ENCODE assay signal across 24 cellular contexts in genomic region chr3:132690040-132690439, GRCh38. TPM values are rescaled to one million over a fixed set of nuclear protein-coding genes. Genes with fewer than 3 reads are reported as not detected.
A peak's percentile ranks its signal among the peaks of the same experiment; 100 is the strongest.
DNase-seq lines count a peak whose midpoint lies in the region; ATAC-seq, FAIRE-seq and TF ChIP-seq lines count a peak whose summit lies in the region.
"Had no signal": no experiment of that assay in that cellular context is flagged by ENCODE, and none has a peak within 500 bp of the region (broad histone marks: within the 10 kb centered on the region; RNA-seq: fewer than 3 reads in every experiment).

No MANE protein-coding gene starts in this region.

- SMC1A ChIA-PET in GM12878 (lab: Charles Lee; ENCODE audit: uncharacterized antibody, unreplicated experiment): no interaction called here

- H3K27me3 ChIP-seq in cardiac muscle cell (no peaks in the 10 kb centered on the region), left ventricle myocardium inferior (ENCODE audit: low read depth) (no peaks in the 10 kb centered on the region), GM12878 (replicated peaks in 1 of 2; ENCODE audit: control insufficient read depth in 2 of 2, insufficient read depth in 2 of 2, low read length in 1 of 2) (no peaks in the 10 kb centered on the region)
- H3K27me3 ChIP-seq: BE2C, BLaER1 had no signal

- ATAC-seq in Right ventricle myocardium inferior (no peak), left cardiac atrium (no peak), GM12878 (no peak)

- H3K4me2 ChIP-seq in GM12878 (ENCODE audit: control insufficient read depth, insufficient read depth): no peak overlapping the region
- H3K4me2 ChIP-seq: BLaER1 had no signal

- CTCF ChIA-PET in GM12878 (lab: Yijun Ruan, JAX): no interaction called here

- BruUV-seq in GM12878 (replicated peaks; lab: Mats Ljungman, UMichigan): no TSS peak

- no peak for TF ChIP-seq RAD21 in GM12878 (IDR thresholded peaks at IDR 0.05; ENCODE audit: insufficient read depth, low read depth, low read length)

- RAD21 ChIA-PET in GM12878 (lab: Charles Lee; ENCODE audit: unreplicated experiment): interaction anchor here (1.4 kb wide), 1 partner anchor 25 kb away, joined by 3 read pairs; no protein-coding TSS in a partner anchor

- no peak for TF ChIP-seq POLR2A in GM12878 (IDR thresholded peaks at IDR 0.05; ENCODE audit: low read depth, low read length)

- H3K27ac ChIP-seq in cardiac muscle cell (peak overlapping the region; percentile 69), left ventricle myocardium inferior (replicated peaks) (peak overlapping the region; percentile 57), GM12878 (ENCODE audit: control insufficient read depth, insufficient read depth) (no peak overlapping the region)
- H3K27ac ChIP-seq: BLaER1 had no signal

- H3K9me3 ChIP-seq in cardiac muscle cell (ENCODE audit: low read depth): no peaks in the 10 kb centered on the region
- no peaks in the 10 kb centered on the region for H3K9me3 ChIP-seq in left ventricle myocardium inferior (replicated peaks)
- H3K9me3 ChIP-seq in GM12878 (replicated peaks; ENCODE audit: control insufficient read depth, insufficient read depth, low read length): no peaks in the 10 kb centered on the region
- H3K9me3 ChIP-seq: BE2C, BLaER1 had no signal

- H3K36me3 ChIP-seq in cardiac muscle cell (peaks cover 79% of the 10 kb centered on the region), left ventricle myocardium inferior (peaks cover 97% of the 10 kb centered on the region), GM12878 (ENCODE audit: control insufficient read depth in 2 of 2, insufficient read depth in 2 of 2, low read length in 1 of 2) (peaks cover 0 to 3% of the 10 kb centered on the region in 2 experiments; a peak in 2 of 4 replicates)

- POLR2A ChIA-PET in GM12878 (lab: Charles Lee): no interaction called here

- H3K9ac ChIP-seq in GM12878 (ENCODE audit: control insufficient read depth, insufficient read depth, low read length): no peak overlapping the region
- H3K9ac ChIP-seq: BLaER1 had no signal

- H3K4me1 ChIP-seq in cardiac muscle cell (ENCODE audit: low read depth): peaks cover 9% of the 10 kb centered on the region
- no peaks in the 10 kb centered on the region for H3K4me1 ChIP-seq in left ventricle myocardium inferior
- no peaks in the 10 kb centered on the region for H3K4me1 ChIP-seq in GM12878 (ENCODE audit: control insufficient read depth, insufficient read depth, low read length)
- H3K4me1 ChIP-seq: BLaER1 had no signal

- DNase-seq in cardiac muscle cell (ENCODE audit: low read depth in 1 of 2, low spot score in 1 of 2) (peak in 1 of 2 donors; percentile 3), Right ventricle myocardium inferior (ENCODE audit: missing footprints) (no peak), left ventricle myocardium inferior (no peak), left cardiac atrium (no peak), GM12878 (ENCODE audit: low read depth, low spot score) (no peak), NCI-H1105 (lab: John Stamatoyannopoulos, UW) (no peak)
- DNase-seq: 8988T; ACHN; BE2C; C1 segment of cervical spinal cord; CD4-positive, alpha-beta memory T cell; CD4-positive, CD25-positive, alpha-beta regulatory T cell; CD8-positive, alpha-beta memory T cell; COR-L47; DMS 273 treated with DMSO at 0.1 percent for 48 hours; DMS153; DMS53; DMS79; DND-41; EL; GDM1 had no signal

- TF ChIP-seq EP300 in GM12878 (IDR thresholded peaks at IDR 0.05; ENCODE audit: borderline replicate concordance in 1 of 2, control insufficient read depth in 1 of 2, low read depth in 2 of 2, low read length in 2 of 2): no peak

- FAIRE-seq in GM12878 (lab: Jason Lieb, UNC): peak; percentile 13
- FAIRE-seq: GM12891, GM19239 had no signal

- H4K20me1 ChIP-seq in GM12878 (ENCODE audit: control insufficient read depth, insufficient read depth): no peaks in the 10 kb centered on the region
- H4K20me1 ChIP-seq: BLaER1 had no signal

- H3K4me3 ChIP-seq in cardiac muscle cell: no peak overlapping the region
- H3K4me3 ChIP-seq in left ventricle myocardium inferior: no peak overlapping the region
- H3K4me3 ChIP-seq in GM12878: no peak overlapping the region
- H3K4me3 ChIP-seq: BLaER1 had no signal

- TF ChIP-seq CTCF in cardiac muscle cell (IDR thresholded peaks at IDR 0.05; ENCODE audit: low read depth, low read length) (no peak), left ventricle myocardium inferior (IDR thresholded peaks at IDR 0.05; ENCODE audit: borderline replicate concordance) (no peak), GM12878 (IDR thresholded peaks at IDR 0.05 in 2 of 3, conservative IDR thresholded peaks at IDR 0.05 in 1 of 3; ENCODE audit: control insufficient read depth in 2 of 3, extremely low read depth in 1 of 3, insufficient read depth in 1 of 3, low read depth in 3 of 3, low read length in 3 of 3) (no peak)

- no peaks in the 10 kb centered on the region for H3K79me2 ChIP-seq in GM12878 (ENCODE audit: control insufficient read depth, insufficient read depth, low read length)

- no peak overlapping the region for H2AFZ ChIP-seq in GM12878 (ENCODE audit: control insufficient read depth, low read depth, low read length)

- in situ Hi-C loops in GM12878 (cut with MboI): no loop called here

- intact Hi-C loops in Right ventricle myocardium inferior (cut with DNase I): no loop called here
- intact Hi-C loops in left ventricle myocardium inferior (cut with micrococcal nuclease): loop anchor here (10.0 kb wide), 1 partner anchor 185 kb away; no protein-coding TSS in a partner anchor
- intact Hi-C loops in left cardiac atrium (cut with DNase I): no loop called here
- intact Hi-C loops in GM12878 (cut with micrococcal nuclease; ENCODE audit: unreplicated experiment): no loop called here

- WGBS in GM12878 (ENCODE audit: insufficient coverage, insufficient replicate concordance, low lambda C conversion rate, missing lambda C conversion rate): 83% methylated on average over 4 of the region's 4 CpGs

RNA-seq across cellular contexts. Expression of gene UBA5, which starts 29.9 kb away (rescaled TPM):
- total RNA-seq in cardiac muscle cell: 54.7 and 107 TPM in 2 replicates
- polyA plus RNA-seq in cardiac muscle cell: 38.3 and 42.2 TPM in 2 replicates
- 36.0 TPM for total RNA-seq in Right ventricle myocardium inferior
- total RNA-seq in left ventricle myocardium inferior: 37.5 TPM
- total RNA-seq in left cardiac atrium: 10 to 100 TPM; 27.3 to 41.2 TPM
- 127 and 139 TPM in 2 replicates for total RNA-seq in GM12878 (2013; cell fraction: nucleolus; rRNA removed)
- 51.0 and 53.8 TPM in 2 replicates for total RNA-seq in GM12878 (2014; rRNA removed)
- total RNA-seq in GM12878 (2014; rRNA removed; fragmentation: Illumina TruSeq; extraction: Trizol): 29.2 and 29.4 TPM in 2 replicates
- total RNA-seq in GM12878 (2021): 31.9 and 33.6 TPM in 2 replicates
- polyA plus RNA-seq in GM12878 (2011; ENCODE audit: low read depth): 17.9 TPM
- polyA plus RNA-seq in GM12878 (2011; rRNA removed): 62.1 and 91.4 TPM in 2 replicates
- 26.5 and 31.8 TPM in 2 replicates for polyA plus RNA-seq in GM12878 (2011; cell fraction: cytosol; rRNA removed)
- 77.0 and 92.6 TPM in 2 replicates for polyA plus RNA-seq in GM12878 (2011; cell fraction: nucleus; rRNA removed)
- 33.2 and 40.2 TPM in 2 replicates for polyA plus RNA-seq in GM12878 (2012)
- 33.8 and 41.1 TPM in 2 replicates for polyA plus RNA-seq in GM12878 (2014; fragmentation: Illumina TruSeq; extraction: Trizol)
- 10 to 100 TPM; 10.2 to 16.7 TPM for polyA plus RNA-seq in GM12878 (2014; fragmentation: Nextera tagmentation; extraction: Ambion mirVana)
- polyA plus RNA-seq in GM12878 (2014; rRNA removed): 53.6 and 55.5 TPM in 2 replicates
- 10 to 100 TPM; 54.5 to 60.0 TPM for polyA plus RNA-seq in GM12878 (2016; fragmentation: Nextera tagmentation; extraction: Ambion mirVana)
- polyA minus RNA-seq in GM12878 (2011; rRNA and poly(A)+ RNA removed): 27.5 and 37.8 TPM in 2 replicates
- 39.3 and 43.3 TPM in 2 replicates for polyA minus RNA-seq in GM12878 (2011; cell fraction: cytosol; rRNA and poly(A)+ RNA removed)
- polyA minus RNA-seq in GM12878 (2011; cell fraction: nucleus; rRNA and poly(A)+ RNA removed): 95.4 and 154 TPM in 2 replicates

RNA-seq across cellular contexts. Expression of gene ACAD11, which starts 30.4 kb away (rescaled TPM):
- 39.6 and 40.1 TPM in 2 replicates for total RNA-seq in cardiac muscle cell
- polyA plus RNA-seq in cardiac muscle cell: 31.7 and 40.8 TPM in 2 replicates
- 14.5 TPM for total RNA-seq in Right ventricle myocardium inferior
- total RNA-seq in left ventricle myocardium inferior: 21.5 TPM
- 10 to 100 TPM; 14.1 to 18.6 TPM for total RNA-seq in left cardiac atrium
- total RNA-seq in GM12878 (2013; cell fraction: nucleolus; rRNA removed): 96.7 and 96.9 TPM in 2 replicates
- 10.0 and 12.8 TPM in 2 replicates for total RNA-seq in GM12878 (2014; rRNA removed)
- total RNA-seq in GM12878 (2014; rRNA removed; fragmentation: Illumina TruSeq; extraction: Trizol): 11.5 and 12.4 TPM in 2 replicates
- total RNA-seq in GM12878 (2021): 7.7 and 8.7 TPM in 2 replicates
- 12.8 TPM for polyA plus RNA-seq in GM12878 (2011; ENCODE audit: low read depth)
- polyA plus RNA-seq in GM12878 (2011; rRNA removed): 15.9 and 25.4 TPM in 2 replicates
- 8.1 and 8.8 TPM in 2 replicates for polyA plus RNA-seq in GM12878 (2011; cell fraction: cytosol; rRNA removed)
- 46.9 and 48.4 TPM in 2 replicates for polyA plus RNA-seq in GM12878 (2011; cell fraction: nucleus; rRNA removed)
- 12.1 and 16.6 TPM in 2 replicates for polyA plus RNA-seq in GM12878 (2012)
- polyA plus RNA-seq in GM12878 (2014; fragmentation: Illumina TruSeq; extraction: Trizol): 14.1 and 14.2 TPM in 2 replicates
- polyA plus RNA-seq in GM12878 (2014; fragmentation: Nextera tagmentation; extraction: Ambion mirVana): 1 to 10 TPM; 2.4 to 4.7 TPM
- 14.2 and 17.9 TPM in 2 replicates for polyA plus RNA-seq in GM12878 (2014; rRNA removed)
- polyA plus RNA-seq in GM12878 (2016; fragmentation: Nextera tagmentation; extraction: Ambion mirVana): 10 to 100 TPM; 10.1 to 10.6 TPM
- polyA minus RNA-seq in GM12878 (2011; rRNA and poly(A)+ RNA removed): 17.2 and 19.6 TPM in 2 replicates
- polyA minus RNA-seq in GM12878 (2011; cell fraction: cytosol; rRNA and poly(A)+ RNA removed): 4.1 and 4.4 TPM in 2 replicates
- 26.0 and 41.8 TPM in 2 replicates for polyA minus RNA-seq in GM12878 (2011; cell fraction: nucleus; rRNA and poly(A)+ RNA removed)

RNA-seq across cellular contexts. Expression of gene NPHP3, which starts 32.2 kb away (rescaled TPM):
- total RNA-seq in cardiac muscle cell: 28.1 and 74.1 TPM in 2 replicates
- polyA plus RNA-seq in cardiac muscle cell: 20.5 and 21.1 TPM in 2 replicates
- total RNA-seq in Right ventricle myocardium inferior: 8.1 TPM
- 10.1 TPM for total RNA-seq in left ventricle myocardium inferior
- total RNA-seq in left cardiac atrium: 10 to 100 TPM in 1 of 2 donors, 1 to 10 TPM in 1; 8.9 to 11.6 TPM
- 46.4 and 49.5 TPM in 2 replicates for total RNA-seq in GM12878 (2013; cell fraction: nucleolus; rRNA removed)
- 3.4 and 4.4 TPM in 2 replicates for total RNA-seq in GM12878 (2014; rRNA removed)
- total RNA-seq in GM12878 (2014; rRNA removed; fragmentation: Illumina TruSeq; extraction: Trizol): 2.9 and 3.5 TPM in 2 replicates
- 3.0 and 3.4 TPM in 2 replicates for total RNA-seq in GM12878 (2021)
- 3.6 TPM for polyA plus RNA-seq in GM12878 (2011; ENCODE audit: low read depth)
- 11.7 and 17.5 TPM in 2 replicates for polyA plus RNA-seq in GM12878 (2011; rRNA removed)
- polyA plus RNA-seq in GM12878 (2011; cell fraction: cytosol; rRNA removed): 2.7 and 4.0 TPM in 2 replicates
- 15.0 and 17.1 TPM in 2 replicates for polyA plus RNA-seq in GM12878 (2011; cell fraction: nucleus; rRNA removed)
- 5.0 and 8.1 TPM in 2 replicates for polyA plus RNA-seq in GM12878 (2012)
- polyA plus RNA-seq in GM12878 (2014; fragmentation: Illumina TruSeq; extraction: Trizol): 4.0 and 4.9 TPM in 2 replicates
- polyA plus RNA-seq in GM12878 (2014; fragmentation: Nextera tagmentation; extraction: Ambion mirVana): under 1 TPM; 0.84 to 0.95 TPM
- polyA plus RNA-seq in GM12878 (2014; rRNA removed): 2.3 and 3.5 TPM in 2 replicates
- 1 to 10 TPM; 1.9 to 2.1 TPM for polyA plus RNA-seq in GM12878 (2016; fragmentation: Nextera tagmentation; extraction: Ambion mirVana)
- 5.9 and 8.3 TPM in 2 replicates for polyA minus RNA-seq in GM12878 (2011; rRNA and poly(A)+ RNA removed)
- polyA minus RNA-seq in GM12878 (2011; cell fraction: cytosol; rRNA and poly(A)+ RNA removed): 2.3 and 3.6 TPM in 2 replicates
- 8.5 and 14.4 TPM in 2 replicates for polyA minus RNA-seq in GM12878 (2011; cell fraction: nucleus; rRNA and poly(A)+ RNA removed)
